ENCODE assay signal across 15 cellular contexts in genomic region chr16:49649013-49649785, GRCh38.
A peak's percentile ranks its signal among the peaks of the same experiment; 100 is the strongest.
DNase-seq lines count a peak whose midpoint lies in the region; ATAC-seq and TF ChIP-seq lines count a peak whose summit lies in the region.
"Had no signal": no experiment of that assay in that cellular context is flagged by ENCODE, and none has a peak within 500 bp of the region (broad histone marks: within the 10 kb centered on the region; RNA-seq: fewer than 3 reads in every experiment).

No MANE protein-coding gene starts in this region.

- no peak overlapping the region for H3K27ac Mint-ChIP-seq in Caco-2 (ENCODE audit: unreplicated experiment)
- H3K27ac Mint-ChIP-seq in T-helper 17 cell, result no peak overlapping the region
- H3K27ac Mint-ChIP-seq: activated naive CD8-positive, alpha-beta T cell; IgD-negative memory B cell; T-helper 1 cell treated with Interleukin-12 subunit alpha and Interleukin-12 subunit beta and Interleukin-4 antibody, amounts not matched to agents 30 μg/mL and 1 μg/mL, for 36 hours had no signal

- in situ Hi-C loops in ACHN (cut with HindIII; ENCODE audit: low pct_ligation_motif_present, low pct_unique_long_range_greater_than_20kb, low sequenced_read_pairs), result no loop called here

- ATAC-seq in T-helper 17 cell, result no peak
- no peak for ATAC-seq in GM21447 (IDR thresholded peaks at IDR 0.05; ENCODE audit: unreplicated experiment)
- ATAC-seq: stimulated activated naive CD8-positive, alpha-beta T cell treated with anti-CD3 and anti-CD28 coated beads, Interleukin-15, Interleukin-2, amounts not matched to agents 100 U/mL and 50 U/mL, for 24 hours had no signal

- CTCF ChIA-PET in Caco-2 (lab: Charles Lee), result no interaction called here

- H3K36me3 ChIP-seq in Caco-2 (ENCODE audit: control insufficient read depth, insufficient read depth, low read length), result no peaks in the 10 kb centered on the region

- BruUV-seq in Caco-2 (replicated peaks; lab: Mats Ljungman, UMichigan), result no TSS peak

- no peak for TF ChIP-seq CTCF in Caco-2 (IDR thresholded peaks at IDR 0.05; ENCODE audit: insufficient read depth in 1 of 2, low read depth in 1 of 2, low read length in 1 of 2, severe bottlenecking in 1 of 2, unreplicated experiment in 1 of 2)

- H3K4me3 Mint-ChIP-seq in Caco-2 (ENCODE audit: unreplicated experiment) (no peak overlapping the region), T-helper 17 cell (no peak overlapping the region)
- H3K4me3 Mint-ChIP-seq: activated naive CD8-positive, alpha-beta T cell; IgD-negative memory B cell; T-helper 1 cell treated with Interleukin-12 subunit alpha and Interleukin-12 subunit beta and Interleukin-4 antibody, amounts not matched to agents 30 μg/mL and 1 μg/mL, for 36 hours had no signal

- H3K27me3 ChIP-seq in Caco-2 (replicated peaks; ENCODE audit: control insufficient read depth, insufficient read depth, low read length), result no peaks in the 10 kb centered on the region

- H3K36me3 Mint-ChIP-seq in Caco-2 (ENCODE audit: insufficient read depth, unreplicated experiment), result no peaks in the 10 kb centered on the region
- no peaks in the 10 kb centered on the region for H3K36me3 Mint-ChIP-seq in T-helper 17 cell (ENCODE audit: low read depth)

- intact Hi-C loops in Caco-2 (cut with micrococcal nuclease; ENCODE audit: unreplicated experiment), result no loop called here

- no peaks in the 10 kb centered on the region for H3K4me1 ChIP-seq in Caco-2

- H3K9me3 ChIP-seq in Caco-2 (peaks cover 21% of the 10 kb centered on the region), T-helper 17 cell (ENCODE audit: control insufficient read depth, low read length, poor library complexity, severe bottlenecking) (no peaks in the 10 kb centered on the region)

- POLR2A ChIA-PET in Caco-2 (lab: Charles Lee), result no interaction called here

- peaks cover 3% of the 10 kb centered on the region for H3K27me3 Mint-ChIP-seq in Caco-2 (ENCODE audit: insufficient read depth, unreplicated experiment)
- H3K27me3 Mint-ChIP-seq in T-helper 17 cell, result peaks cover 7% of the 10 kb centered on the region
- H3K27me3 Mint-ChIP-seq: activated naive CD8-positive, alpha-beta T cell; IgD-negative memory B cell had no signal

- H3K4me1 Mint-ChIP-seq in Caco-2 (ENCODE audit: low read depth, unreplicated experiment) (no peaks in the 10 kb centered on the region), T-helper 17 cell (no peaks in the 10 kb centered on the region)
- H3K4me1 Mint-ChIP-seq: IgD-negative memory B cell had no signal

- H3K9me3 Mint-ChIP-seq in Caco-2 (ENCODE audit: unreplicated experiment), result peaks cover 30% of the 10 kb centered on the region

- DNase-seq in ACHN, result peak; percentile 10
- DNase-seq in NCI-H146 (lab: John Stamatoyannopoulos, UW), result peak; percentile 23
- DNase-seq in dermis blood vessel endothelial cell, result peak; percentile 22
- peak; percentile 93 for DNase-seq in kidney tubule cell (ENCODE audit: low spot score)
- no peak for DNase-seq in Caco-2
- no peak for DNase-seq in T-helper 17 cell
- no peak for DNase-seq in activated CD4-positive, alpha-beta T cell treated with anti-CD3 and anti-CD28 coated beads for 48 hours
- DNase-seq: activated T-cell treated with anti-CD3 and anti-CD28 coated beads for 4 hours; NCI-H446 treated with DMSO at 0.1 percent for 48 hours; small intestine; stimulated activated naive CD8-positive, alpha-beta T cell treated with anti-CD3 and anti-CD28 coated beads, Interleukin-15, Interleukin-2, amounts not matched to agents 100 U/mL and 50 U/mL, for 24 hours had no signal

- H3K4me3 ChIP-seq in Caco-2 (ENCODE audit: low read depth, low read length), result no peak overlapping the region

Comparison
In these comparisons a context has a peak if more than half of its experiments do, and no peak if none do; other contexts are left out.
1. DNase-seq: peak in ACHN (single experiment), NCI-H146 (single experiment), dermis blood vessel endothelial cell (single experiment) and kidney tubule cell (single experiment); none in Caco-2 (0 of 2), T-helper 17 cell (0 of 3) and activated CD4-positive, alpha-beta T cell treated with anti-CD3 and anti-CD28 coated beads for 48 hours (single experiment).